1 cellular context compared by ENCODE assay signal in genomic region chr7:76352193-76352592, GRCh38.
TF ChIP-seq lines count a peak whose summit lies in the region.

No MANE protein-coding gene starts in this region.

TF ChIP-seq in H1, 55 proteins besides CTCF, POLR2A, EP300 and RAD21:
- TF ChIP-seq SIN3A (conservative IDR thresholded peaks at IDR 0.05 in 1 of 2, IDR thresholded peaks at IDR 0.05 in 1 of 2; ENCODE audit: low read depth in 1 of 2, low read length in 2 of 2) (peak; percentile 61 to 68; a peak in 1 of 4 replicates), POLR2AphosphoS5 (IDR thresholded peaks at IDR 0.05; ENCODE audit: low read depth, low read length) (peak; percentile 40; the same call in 1 of the 2 replicates), JUN (IDR thresholded peaks at IDR 0.05; ENCODE audit: low read depth, low read length) (no peak)
